1 cellular context compared by ENCODE assay signal in the genomic region with DNA sequence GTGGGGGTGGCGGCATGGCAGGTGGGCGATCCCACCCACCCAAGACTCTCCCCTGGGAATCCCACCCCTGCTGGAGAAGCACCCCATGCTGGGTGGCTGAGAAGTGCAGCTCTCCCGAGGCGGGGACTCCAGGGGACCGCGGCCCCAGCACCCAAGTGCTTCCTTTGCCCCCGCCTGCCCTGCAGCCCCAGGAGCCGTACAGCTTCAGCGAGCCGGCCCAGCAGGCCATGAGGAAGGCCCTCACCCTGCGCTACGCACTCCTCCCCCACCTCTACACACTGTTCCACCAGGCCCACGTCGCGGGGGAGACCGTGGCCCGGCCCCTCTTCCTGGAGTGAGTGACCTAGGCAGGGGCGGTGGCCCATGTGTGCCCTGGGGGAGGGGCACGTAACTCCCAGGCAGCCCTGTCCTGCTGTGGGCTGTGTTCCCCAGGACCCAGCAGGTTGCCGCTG.
TF ChIP-seq lines count a peak whose summit lies in the region.

No MANE protein-coding gene starts in this region.

TF ChIP-seq in K562, 482 proteins besides CTCF, POLR2A, EP300 and RAD21:
- TF ChIP-seq ZNF165 (CRISPR knock-in tag; IDR thresholded peaks at IDR 0.05; ENCODE audit: borderline replicate concordance), result no peak
- TF ChIP-seq, protein P1, sequence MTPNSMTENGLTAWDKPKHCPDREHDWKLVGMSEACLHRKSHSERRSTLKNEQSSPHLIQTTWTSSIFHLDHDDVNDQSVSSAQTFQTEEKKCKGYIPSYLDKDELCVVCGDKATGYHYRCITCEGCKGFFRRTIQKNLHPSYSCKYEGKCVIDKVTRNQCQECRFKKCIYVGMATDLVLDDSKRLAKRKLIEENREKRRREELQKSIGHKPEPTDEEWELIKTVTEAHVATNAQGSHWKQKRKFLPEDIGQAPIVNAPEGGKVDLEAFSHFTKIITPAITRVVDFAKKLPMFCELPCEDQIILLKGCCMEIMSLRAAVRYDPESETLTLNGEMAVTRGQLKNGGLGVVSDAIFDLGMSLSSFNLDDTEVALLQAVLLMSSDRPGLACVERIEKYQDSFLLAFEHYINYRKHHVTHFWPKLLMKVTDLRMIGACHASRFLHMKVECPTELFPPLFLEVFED (CRISPR knock-in tag; conservative IDR thresholded peaks at IDR 0.05), result no peak
- TF ChIP-seq, protein P2, sequence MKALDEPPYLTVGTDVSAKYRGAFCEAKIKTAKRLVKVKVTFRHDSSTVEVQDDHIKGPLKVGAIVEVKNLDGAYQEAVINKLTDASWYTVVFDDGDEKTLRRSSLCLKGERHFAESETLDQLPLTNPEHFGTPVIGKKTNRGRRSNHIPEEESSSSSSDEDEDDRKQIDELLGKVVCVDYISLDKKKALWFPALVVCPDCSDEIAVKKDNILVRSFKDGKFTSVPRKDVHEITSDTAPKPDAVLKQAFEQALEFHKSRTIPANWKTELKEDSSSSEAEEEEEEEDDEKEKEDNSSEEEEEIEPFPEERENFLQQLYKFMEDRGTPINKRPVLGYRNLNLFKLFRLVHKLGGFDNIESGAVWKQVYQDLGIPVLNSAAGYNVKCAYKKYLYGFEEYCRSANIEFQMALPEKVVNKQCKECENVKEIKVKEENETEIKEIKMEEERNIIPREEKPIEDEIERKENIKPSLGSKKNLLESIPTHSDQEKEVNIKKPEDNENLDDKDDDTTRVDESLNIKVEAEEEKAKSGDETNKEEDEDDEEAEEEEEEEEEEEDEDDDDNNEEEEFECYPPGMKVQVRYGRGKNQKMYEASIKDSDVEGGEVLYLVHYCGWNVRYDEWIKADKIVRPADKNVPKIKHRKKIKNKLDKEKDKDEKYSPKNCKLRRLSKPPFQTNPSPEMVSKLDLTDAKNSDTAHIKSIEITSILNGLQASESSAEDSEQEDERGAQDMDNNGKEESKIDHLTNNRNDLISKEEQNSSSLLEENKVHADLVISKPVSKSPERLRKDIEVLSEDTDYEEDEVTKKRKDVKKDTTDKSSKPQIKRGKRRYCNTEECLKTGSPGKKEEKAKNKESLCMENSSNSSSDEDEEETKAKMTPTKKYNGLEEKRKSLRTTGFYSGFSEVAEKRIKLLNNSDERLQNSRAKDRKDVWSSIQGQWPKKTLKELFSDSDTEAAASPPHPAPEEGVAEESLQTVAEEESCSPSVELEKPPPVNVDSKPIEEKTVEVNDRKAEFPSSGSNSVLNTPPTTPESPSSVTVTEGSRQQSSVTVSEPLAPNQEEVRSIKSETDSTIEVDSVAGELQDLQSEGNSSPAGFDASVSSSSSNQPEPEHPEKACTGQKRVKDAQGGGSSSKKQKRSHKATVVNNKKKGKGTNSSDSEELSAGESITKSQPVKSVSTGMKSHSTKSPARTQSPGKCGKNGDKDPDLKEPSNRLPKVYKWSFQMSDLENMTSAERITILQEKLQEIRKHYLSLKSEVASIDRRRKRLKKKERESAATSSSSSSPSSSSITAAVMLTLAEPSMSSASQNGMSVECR (CRISPR knock-in tag; IDR thresholded peaks at IDR 0.05), result no peak
- TF ChIP-seq XRCC3 (IDR thresholded peaks at IDR 0.05), result no peak
- no peak for TF ChIP-seq ZZZ3 (IDR thresholded peaks at IDR 0.05)
- no peak for TF ChIP-seq ARID2 (IDR thresholded peaks at IDR 0.05)
- no peak for TF ChIP-seq ZNF239 (CRISPR knock-in tag; IDR thresholded peaks at IDR 0.05)
